Comparison of ENCODE assay signal across 8 cellular contexts in genomic region chr9:99433555-99433954, GRCh38.
DNase-seq lines count a peak whose midpoint lies in the region; ATAC-seq and TF ChIP-seq lines count a peak whose summit lies in the region.

No MANE protein-coding gene starts in this region.

- H3K4me3 Mint-ChIP-seq in activated naive CD4-positive, alpha-beta T cell treated with anti-CD3 and anti-CD28 coated beads, Interleukin-2, amount 10 ng/mL, durations not matched to agents 7 days and 5 days = no peak overlapping the region

- no peaks in the 10 kb centered on the region for H3K36me3 Mint-ChIP-seq in activated naive CD4-positive, alpha-beta T cell treated with anti-CD3 and anti-CD28 coated beads, Interleukin-2, amount 10 ng/mL, durations not matched to agents 7 days and 5 days

- peak overlapping the region; percentile 64 for H3K27ac Mint-ChIP-seq in activated naive CD4-positive, alpha-beta T cell treated with anti-CD3 and anti-CD28 coated beads, Interleukin-2, amount 10 ng/mL, durations not matched to agents 7 days and 5 days

- peak overlapping the region; percentile 72 for H3K27ac ChIP-seq in PC-3 (ENCODE audit: low read length)

- POLR2A ChIA-PET in PC-3 (lab: Charles Lee; ENCODE audit: unreplicated experiment) = no interaction called here

- no peaks in the 10 kb centered on the region for H3F3A ChIP-seq in PC-3 (ENCODE audit: low read length, unreplicated experiment)

- no peaks in the 10 kb centered on the region for H3K79me2 ChIP-seq in PC-3 (ENCODE audit: low read length)

- no peak overlapping the region for H3K4me3 ChIP-seq in PC-3 (ENCODE audit: low read length)

- peak; percentile 97 for ATAC-seq in HG02943 (IDR thresholded peaks at IDR 0.05; ENCODE audit: low read depth, unreplicated experiment)
- ATAC-seq in PC-3 = peak; percentile 99

- peak overlapping the region; percentile 39 for H3K4me2 ChIP-seq in PC-3 (ENCODE audit: low read length)

- H3K9me3 Mint-ChIP-seq in activated naive CD4-positive, alpha-beta T cell treated with anti-CD3 and anti-CD28 coated beads, Interleukin-2, amount 10 ng/mL, durations not matched to agents 7 days and 5 days = no peaks in the 10 kb centered on the region

- H3K9ac ChIP-seq in PC-3 (ENCODE audit: low read length) = peak overlapping the region; percentile 22; the same call in 1 of the 2 replicates

- H3K9me3 ChIP-seq in PC-3 (ENCODE audit: low read length) = no peaks in the 10 kb centered on the region

- H3K36me3 ChIP-seq in PC-3 (ENCODE audit: low read depth, low read length) = no peaks in the 10 kb centered on the region

- peaks cover 25% of the 10 kb centered on the region for H3K4me1 ChIP-seq in PC-3 (ENCODE audit: insufficient read depth, low read length)

- H2AFZ ChIP-seq in PC-3 (ENCODE audit: low read length) = no peak overlapping the region

- no peaks in the 10 kb centered on the region for H4K20me1 ChIP-seq in PC-3 (ENCODE audit: low read length)

- peaks cover 12% of the 10 kb centered on the region for H3K4me1 Mint-ChIP-seq in activated naive CD4-positive, alpha-beta T cell treated with anti-CD3 and anti-CD28 coated beads, Interleukin-2, amount 10 ng/mL, durations not matched to agents 7 days and 5 days

- no peaks in the 10 kb centered on the region for H3K9me2 ChIP-seq in PC-3 (replicated peaks; ENCODE audit: low read length)

- BruUV-seq in PC-3 (replicated peaks; lab: Mats Ljungman, UMichigan) = no TSS peak

- CTCF ChIA-PET in PC-3 (lab: Charles Lee) = no interaction called here
- CTCF ChIA-PET in activated naive CD4-positive, alpha-beta T cell treated with anti-CD3 and anti-CD28 coated beads, Interleukin-2, amount 10 ng/mL, durations not matched to agents 7 days and 5 days (lab: Charles Lee) = no interaction called here

- DNase-seq in activated CD4-positive, alpha-beta T cell treated with anti-CD3 and anti-CD28 coated beads for 24 hours (ENCODE audit: low read depth in 2 of 2) = peak; percentile 14 to 15
- no peak for DNase-seq in activated CD4-positive, alpha-beta T cell treated with anti-CD3 and anti-CD28 coated beads, Interleukin-2, amount 50 U/mL, for 4 hours
- peak; percentile 82 for DNase-seq in PC-3
- peak; percentile 58 for DNase-seq in activated naive CD4-positive, alpha-beta T cell treated with anti-CD3 and anti-CD28 coated beads, Interleukin-2, amount 10 ng/mL, durations not matched to agents 7 days and 5 days
- peak; percentile 44 for DNase-seq in kidney glomerular epithelial cell (lab: John Stamatoyannopoulos, UW)
- DNase-seq in stimulated activated CD8-positive, alpha-beta memory T cell treated with anti-CD3 and anti-CD28 coated beads, Interleukin-7, amount 100 ng/mL, for 1 hour (ENCODE audit: low read depth in 2 of 2) = peak; percentile 13 to 20
- DNase-seq in DMS79 treated with DMSO at 0.1 percent for 48 hours (lab: John Stamatoyannopoulos, UW) = no peak

- H3K27me3 ChIP-seq in PC-3 (ENCODE audit: low read length) = no peaks in the 10 kb centered on the region

- intact Hi-C loops in PC-3 (cut with micrococcal nuclease) = no loop called here

- TF ChIP-seq CTCF in PC-3 (conservative IDR thresholded peaks at IDR 0.05; ENCODE audit: low read depth, low read length) = no peak

- peaks cover 12% of the 10 kb centered on the region for H3K27me3 Mint-ChIP-seq in activated naive CD4-positive, alpha-beta T cell treated with anti-CD3 and anti-CD28 coated beads, Interleukin-2, amount 10 ng/mL, durations not matched to agents 7 days and 5 days

Comparison
In these comparisons a context has a peak if more than half of its experiments do, and no peak if none do; other contexts are left out.
1. DNase-seq: peak in activated CD4-positive, alpha-beta T cell treated with anti-CD3 and anti-CD28 coated beads for 24 hours (2 of 2), PC-3 (single experiment), activated naive CD4-positive, alpha-beta T cell treated with anti-CD3 and anti-CD28 coated beads, Interleukin-2, amount 10 ng/mL, durations not matched to agents 7 days and 5 days (single experiment), kidney glomerular epithelial cell (single experiment) and stimulated activated CD8-positive, alpha-beta memory T cell treated with anti-CD3 and anti-CD28 coated beads, Interleukin-7, amount 100 ng/mL, for 1 hour (2 of 2); none in activated CD4-positive, alpha-beta T cell treated with anti-CD3 and anti-CD28 coated beads, Interleukin-2, amount 50 U/mL, for 4 hours (0 of 2) and DMS79 treated with DMSO at 0.1 percent for 48 hours (single experiment).